7 cellular contexts compared by ENCODE assay signal in the genomic region with DNA sequence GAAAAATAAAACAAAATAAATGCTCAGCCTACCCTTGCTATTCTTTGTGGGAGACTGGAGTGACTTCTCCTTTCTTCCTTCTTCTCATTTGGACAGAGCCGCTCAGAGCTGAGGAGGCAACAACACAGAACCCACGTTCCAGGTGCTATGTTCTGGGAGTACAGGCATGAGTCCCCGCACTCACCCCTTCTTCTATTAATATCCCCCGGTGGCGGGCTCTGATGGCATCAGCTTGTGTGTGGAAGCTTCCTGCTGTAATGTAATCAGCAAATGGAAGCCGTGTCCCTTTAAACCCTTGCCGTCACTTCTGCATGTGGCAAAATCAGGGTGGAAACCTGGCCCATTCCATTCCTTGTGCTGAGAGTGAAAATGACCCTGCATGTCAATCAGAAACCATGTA.
"Had no signal": no experiment of that assay in that cellular context is flagged by ENCODE, and none has a peak within 500 bp of the region (broad histone marks: within the 10 kb centered on the region; RNA-seq: fewer than 3 reads in every experiment).

No MANE protein-coding gene starts in this region.

- H3K4me3 ChIP-seq: K562 had no signal

- H3K27ac Mint-ChIP-seq: IgD-negative memory B cell had no signal

- H3K9me3 Mint-ChIP-seq: IgD-negative memory B cell had no signal

- H3K36me3 Mint-ChIP-seq: IgD-negative memory B cell had no signal

- ATAC-seq: HepG2, K562 had no signal

- H3K4me3 Mint-ChIP-seq: IgD-negative memory B cell had no signal

- H3K27ac ChIP-seq: HL-60 had no signal

- DNase-seq: IMR-90, KBM-7, KG1 had no signal

- H3K4me1 Mint-ChIP-seq: IgD-negative memory B cell had no signal
